Comparison of ENCODE assay signal across 9 cellular contexts in genomic region chr1:201385299-201385891, GRCh38. TPM values are rescaled to one million over a fixed set of nuclear protein-coding genes. Genes with fewer than 3 reads are reported as not detected.
DNase-seq lines count a peak whose midpoint lies in the region; ATAC-seq and TF ChIP-seq lines count a peak whose summit lies in the region.
"Had no signal": no experiment of that assay in that cellular context is flagged by ENCODE, and none has a peak within 500 bp of the region (broad histone marks: within the 10 kb centered on the region; RNA-seq: fewer than 3 reads in every experiment).

No MANE protein-coding gene starts in this region.

- no peak overlapping the region for H3K4me3 ChIP-seq in aorta (ENCODE audit: low read length in 2 of 2)

- DNase-seq in 8988T: peak; percentile 82
- DNase-seq in NCI-H510A treated with DMSO at 0.1 percent for 48 hours (lab: John Stamatoyannopoulos, UW): peak; percentile 81
- DNase-seq in activated T-cell treated with anti-CD3 and anti-CD28 coated beads for 4 hours: peak; percentile 7
- peak; percentile 73 for DNase-seq in glomerular visceral epithelial cell (ENCODE audit: extremely low spot score)
- DNase-seq in retina: peak; percentile 44
- no peak for DNase-seq in aorta

- no peaks in the 10 kb centered on the region for H3K9me3 ChIP-seq in aorta (ENCODE audit: control insufficient read depth, low read length)

- no peaks in the 10 kb centered on the region for H3K27me3 ChIP-seq in aorta (ENCODE audit: control insufficient read depth in 1 of 2, insufficient read depth in 2 of 2, low read length in 1 of 2)

- TF ChIP-seq CTCF in GM12873 (IDR thresholded peaks at IDR 0.05; ENCODE audit: insufficient read depth, low read depth, low read length, missing control alignments): peak; percentile 95

- H3K36me3 ChIP-seq in aorta (ENCODE audit: control insufficient read depth in 1 of 2, insufficient read depth in 2 of 2, low read length in 1 of 2): no peaks in the 10 kb centered on the region

- ATAC-seq in HG02938 (IDR thresholded peaks at IDR 0.05; ENCODE audit: unreplicated experiment) (peak; percentile 71), aorta (ENCODE audit: low FRiP score) (no peak)

- no peak overlapping the region for H3K27ac ChIP-seq in aorta (ENCODE audit: low read depth in 1 of 2, low read length in 2 of 2)

- intact Hi-C loops in aorta (cut with DNase I): no loop called here

- H3K4me1 ChIP-seq in aorta (ENCODE audit: control insufficient read depth in 1 of 2, insufficient read depth in 2 of 2, low read length in 2 of 2): no peaks in the 10 kb centered on the region

- WGBS in aorta, 2 donors: 84 to 86% methylated on average over 8 of the region's 8 CpGs

RNA-seq across cellular contexts. Expression of gene TNNT2, which starts 7.9 kb away (rescaled TPM):
- under 1 TPM; 0.21 to 0.36 TPM for total RNA-seq in aorta
- 10 to 100 TPM in 1 of 2 donors, 1 to 10 TPM in 1; 1.0 to 24.0 TPM for polyA plus RNA-seq in aorta

RNA-seq across cellular contexts. Expression of gene LAD1, which starts 13.7 kb away (rescaled TPM):
- total RNA-seq in aorta: under 1 TPM in 1 of 2 donors, not detected in 1; 0.71 TPM
- polyA plus RNA-seq in aorta: 10 to 100 TPM in 1 of 2 donors, under 1 TPM in 1; 0.82 to 33.8 TPM

RNA-seq across cellular contexts. Expression of gene TNNI1, which starts 36.1 kb away (rescaled TPM):
- total RNA-seq in aorta: not detected
- under 1 TPM; 0.38 to 0.61 TPM for polyA plus RNA-seq in aorta
- polyA plus RNA-seq: urinary bladder had no signal

Comparison
In these comparisons a context has a peak if more than half of its experiments do, and no peak if none do; other contexts are left out.
1. DNase-seq: peak in 8988T (single experiment), NCI-H510A treated with DMSO at 0.1 percent for 48 hours (single experiment), activated T-cell treated with anti-CD3 and anti-CD28 coated beads for 4 hours (single experiment), glomerular visceral epithelial cell (single experiment) and retina (single experiment); none in aorta (0 of 2).